30 cellular contexts compared by ENCODE assay signal in the genomic region with DNA sequence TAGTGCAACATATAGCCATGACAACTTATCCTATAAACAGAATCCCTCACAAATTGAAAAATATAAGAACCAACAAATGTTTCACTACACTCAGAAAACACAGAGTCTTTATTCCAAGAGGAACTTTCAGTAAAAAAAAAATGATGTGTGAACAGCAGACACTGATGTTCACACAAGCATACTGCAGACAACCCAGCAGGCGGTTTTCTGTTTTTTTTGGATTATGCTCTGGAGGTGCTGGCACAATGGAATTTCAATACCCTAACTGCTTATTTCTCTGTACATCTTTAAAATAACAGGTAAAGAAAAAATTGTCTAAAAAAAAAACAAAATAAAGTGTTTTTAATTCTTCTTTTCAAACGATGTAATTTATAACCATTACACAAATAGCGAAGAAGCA.
"Had no signal": no experiment of that assay in that cellular context is flagged by ENCODE, and none has a peak within 500 bp of the region (broad histone marks: within the 10 kb centered on the region; RNA-seq: fewer than 3 reads in every experiment).

No MANE protein-coding gene starts in this region.

- H3K4me3 ChIP-seq: body of pancreas, breast epithelium, MG63, PC-9, SK-N-MC had no signal

- H3K4me1 ChIP-seq: body of pancreas, breast epithelium had no signal

- H3K4me1 Mint-ChIP-seq: activated CD8-positive, alpha-beta memory T cell treated with anti-CD3 and anti-CD28 coated beads, Interleukin-2, amount 10 ng/mL, durations not matched to agents 7 days and 5 days; activated naive CD4-positive, alpha-beta T cell treated with anti-CD3 and anti-CD28 coated beads, Interleukin-2, amount 10 ng/mL, durations not matched to agents 7 days and 5 days had no signal

- H3K4me2 ChIP-seq: PC-9 had no signal

- H3K27ac ChIP-seq: body of pancreas, breast epithelium, PC-9, RWPE1, SK-N-MC, WERI-Rb-1 had no signal

- H3K9me3 ChIP-seq: body of pancreas, breast epithelium, MG63 had no signal

- H3K36me3 Mint-ChIP-seq: activated naive CD4-positive, alpha-beta T cell treated with anti-CD3 and anti-CD28 coated beads, Interleukin-2, amount 10 ng/mL, durations not matched to agents 7 days and 5 days had no signal

- H2AFZ ChIP-seq: PC-9 had no signal

- H3K27me3 Mint-ChIP-seq: activated CD4-positive, alpha-beta memory T cell treated with anti-CD3 and anti-CD28 coated beads, Interleukin-2, amount 10 ng/mL, durations not matched to agents 7 days and 5 days; activated CD8-positive, alpha-beta memory T cell treated with anti-CD3 and anti-CD28 coated beads, Interleukin-2, amount 10 ng/mL, durations not matched to agents 7 days and 5 days; activated naive CD4-positive, alpha-beta T cell treated with anti-CD3 and anti-CD28 coated beads, Interleukin-2, amount 10 ng/mL, durations not matched to agents 7 days and 5 days; activated naive CD8-positive, alpha-beta T cell; activated naive CD8-positive, alpha-beta T cell treated with anti-CD3 and anti-CD28 coated beads, Interleukin-2, amount 50 U/mL, for 24 hours had no signal

- H3K4me3 Mint-ChIP-seq: activated CD4-positive, alpha-beta memory T cell treated with anti-CD3 and anti-CD28 coated beads, Interleukin-2, amount 10 ng/mL, durations not matched to agents 7 days and 5 days; activated CD8-positive, alpha-beta memory T cell treated with anti-CD3 and anti-CD28 coated beads, Interleukin-2, amount 10 ng/mL, durations not matched to agents 7 days and 5 days; activated naive CD4-positive, alpha-beta T cell treated with anti-CD3 and anti-CD28 coated beads, Interleukin-2, amount 10 ng/mL, durations not matched to agents 7 days and 5 days; activated naive CD8-positive, alpha-beta T cell; activated naive CD8-positive, alpha-beta T cell treated with anti-CD3 and anti-CD28 coated beads, Interleukin-2, amount 50 U/mL, for 24 hours had no signal

- ATAC-seq: activated CD8-positive, alpha-beta memory T cell treated with anti-CD3 and anti-CD28 coated beads, Interleukin-2, amount 10 ng/mL, durations not matched to agents 7 days and 5 days; activated naive CD8-positive, alpha-beta T cell treated with anti-CD3 and anti-CD28 coated beads, Interleukin-2, amount 50 U/mL, for 24 hours; body of pancreas; Right ventricle myocardium inferior had no signal

- H3K27me3 ChIP-seq: body of pancreas, breast epithelium, MG63 had no signal

- DNase-seq: activated CD4-positive, alpha-beta memory T cell treated with anti-CD3 and anti-CD28 coated beads, Interleukin-2, amount 10 ng/mL, durations not matched to agents 7 days and 5 days; activated CD4-positive, alpha-beta T cell treated with anti-CD3 and anti-CD28 coated beads for 1 hour; activated CD4-positive, alpha-beta T cell treated with anti-CD3 and anti-CD28 coated beads for 48 hours; activated CD4-positive, CD25-positive, alpha-beta regulatory T cell; activated CD8-positive, alpha-beta memory T cell treated with anti-CD3 and anti-CD28 coated beads for 24 hours; activated CD8-positive, alpha-beta memory T cell treated with anti-CD3 and anti-CD28 coated beads, Interleukin-2, amount 10 ng/mL, durations not matched to agents 7 days and 5 days; activated CD8-positive, alpha-beta memory T cell treated with anti-CD3 and anti-CD28 coated beads, Interleukin-2, amount 50 U/mL, for 48 hours; activated effector memory CD4-positive, alpha-beta T cell treated with Interleukin-2 at 50 U/mL for 16 hours; activated naive CD4-positive, alpha-beta T cell treated with anti-CD3 and anti-CD28 coated beads, Interleukin-2, amount 10 ng/mL, durations not matched to agents 7 days and 5 days; activated naive CD8-positive, alpha-beta T cell treated with anti-CD3 and anti-CD28 coated beads, Interleukin-2, amount 50 U/mL, for 24 hours; activated T-cell treated with anti-CD3 and anti-CD28 coated beads, Interleukin-2, amount 50 U/mL, for 48 hours; anterior cingulate cortex; body of pancreas; MG63; NCI-H1105 treated with DMSO at 0.1 percent for 48 hours; NCI-H1436; NCI-H1694; NCI-H1930; NCI-H2081 treated with DMSO at 0.1 percent for 48 hours; NCI-H226; NCI-H524 treated with DMSO at 0.1 percent for 48 hours; PC-9; SIG-M5; T1000; WERI-Rb-1 had no signal

- H3K9me3 Mint-ChIP-seq: activated CD4-positive, alpha-beta memory T cell treated with anti-CD3 and anti-CD28 coated beads, Interleukin-2, amount 10 ng/mL, durations not matched to agents 7 days and 5 days; activated naive CD4-positive, alpha-beta T cell treated with anti-CD3 and anti-CD28 coated beads, Interleukin-2, amount 10 ng/mL, durations not matched to agents 7 days and 5 days; activated naive CD8-positive, alpha-beta T cell treated with anti-CD3 and anti-CD28 coated beads, Interleukin-2, amount 50 U/mL, for 24 hours had no signal

- H3K27ac Mint-ChIP-seq: activated CD4-positive, alpha-beta memory T cell treated with anti-CD3 and anti-CD28 coated beads, Interleukin-2, amount 10 ng/mL, durations not matched to agents 7 days and 5 days; activated CD8-positive, alpha-beta memory T cell treated with anti-CD3 and anti-CD28 coated beads, Interleukin-2, amount 10 ng/mL, durations not matched to agents 7 days and 5 days; activated naive CD4-positive, alpha-beta T cell treated with anti-CD3 and anti-CD28 coated beads, Interleukin-2, amount 10 ng/mL, durations not matched to agents 7 days and 5 days; activated naive CD8-positive, alpha-beta T cell; activated naive CD8-positive, alpha-beta T cell treated with anti-CD3 and anti-CD28 coated beads, Interleukin-2, amount 50 U/mL, for 24 hours had no signal

- H3K36me3 ChIP-seq: breast epithelium, MG63, WERI-Rb-1 had no signal
